In the genomic region with DNA sequence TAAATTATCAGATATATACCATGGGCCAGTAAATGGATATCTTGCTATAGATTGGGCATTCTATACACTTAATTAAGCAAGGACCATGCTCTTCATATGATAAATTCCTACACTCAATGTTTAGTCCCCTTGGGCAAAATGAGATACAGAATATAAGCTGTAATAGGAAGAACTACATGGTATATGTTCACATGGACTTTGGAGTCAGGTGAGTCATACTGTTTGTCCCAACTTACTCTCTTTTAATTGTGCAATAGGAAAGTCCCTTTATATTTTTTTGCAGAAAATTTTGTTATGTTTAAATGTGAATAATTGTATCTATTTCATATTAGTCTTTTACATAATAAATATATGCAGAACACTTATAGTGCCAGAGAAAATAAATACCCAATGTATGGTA, we compare ENCODE assay signal across 23 cellular contexts.
"Had no signal": no experiment of that assay in that cellular context is flagged by ENCODE, and none has a peak within 500 bp of the region (broad histone marks: within the 10 kb centered on the region; RNA-seq: fewer than 3 reads in every experiment).

No MANE protein-coding gene starts in this region.

- ATAC-seq: activated CD8-positive, alpha-beta memory T cell treated with anti-CD3 and anti-CD28 coated beads, Interleukin-2, amount 10 ng/mL, durations not matched to agents 7 days and 5 days; activated CD8-positive, alpha-beta T cell treated with anti-CD3 and anti-CD28 coated beads for 36 hours; gastrocnemius medialis; left cardiac atrium; stimulated activated memory B cell treated with anti-CD40 and anti-IgM and Interleukin-4, amounts not matched to agents 10 μg/mL and 1 μg/mL and 100 μg/mL, for 72 hours had no signal

- H3K36me3 Mint-ChIP-seq: activated CD8-positive, alpha-beta memory T cell treated with anti-CD3 and anti-CD28 coated beads, Interleukin-2, amount 10 ng/mL, durations not matched to agents 7 days and 5 days; activated naive CD4-positive, alpha-beta T cell treated with anti-CD3 and anti-CD28 coated beads, Interleukin-2, amount 10 ng/mL, durations not matched to agents 7 days and 5 days; stimulated activated memory B cell treated with anti-CD40 and anti-IgM and Interleukin-4, amounts not matched to agents 10 μg/mL and 1 μg/mL and 100 μg/mL, for 72 hours had no signal

- DNase-seq: activated CD4-positive, alpha-beta T cell treated with anti-CD3 and anti-CD28 coated beads, Interleukin-2, amount 10 ng/mL, durations not matched to agents 24 days and 14 days; activated CD4-positive, CD25-positive, alpha-beta regulatory T cell; activated CD8-positive, alpha-beta memory T cell treated with anti-CD3 and anti-CD28 coated beads, Interleukin-2, amount 10 ng/mL, durations not matched to agents 7 days and 5 days; activated CD8-positive, alpha-beta T cell treated with anti-CD3 and anti-CD28 coated beads for 36 hours; activated effector memory CD4-positive, alpha-beta T cell treated with anti-CD3 and anti-CD28 coated beads, Interleukin-2, amount 50 U/mL, for 16 hours; activated naive CD4-positive, alpha-beta T cell treated with anti-CD3 and anti-CD28 coated beads, Interleukin-2, amount 10 ng/mL, durations not matched to agents 7 days and 5 days; activated T-cell treated with anti-CD3 and anti-CD28 coated beads for 4 hours; dermis blood vessel endothelial cell; effector CD8-positive, alpha-beta T cell; gastrocnemius medialis; hypothalamus; islet precursor cell; left cardiac atrium; mesenchymal stem cell; occipital lobe; right lobe of liver; stimulated activated CD4-positive, alpha-beta T cell treated with anti-CD3 and anti-CD28 coated beads, Interleukin-15, amount 100 ng/mL, for 24 hours; stomach; T1000; transverse colon had no signal

- H3K4me1 Mint-ChIP-seq: activated CD4-positive, alpha-beta T cell treated with anti-CD3 and anti-CD28 coated beads, Interleukin-2, amount 10 ng/mL, durations not matched to agents 24 days and 14 days; activated CD8-positive, alpha-beta memory T cell treated with anti-CD3 and anti-CD28 coated beads, Interleukin-2, amount 10 ng/mL, durations not matched to agents 7 days and 5 days; activated naive CD4-positive, alpha-beta T cell treated with anti-CD3 and anti-CD28 coated beads, Interleukin-2, amount 10 ng/mL, durations not matched to agents 7 days and 5 days; stimulated activated memory B cell treated with anti-CD40 and anti-IgM and Interleukin-4, amounts not matched to agents 10 μg/mL and 1 μg/mL and 100 μg/mL, for 72 hours had no signal

- H3K4me1 ChIP-seq: gastrocnemius medialis, right lobe of liver, stomach, suprapubic skin had no signal

- H3K4me3 ChIP-seq: gastrocnemius medialis, right lobe of liver, smooth muscle cell, stomach, suprapubic skin, transverse colon had no signal

- H3K27me3 Mint-ChIP-seq: activated CD4-positive, alpha-beta T cell treated with anti-CD3 and anti-CD28 coated beads, Interleukin-2, amount 10 ng/mL, durations not matched to agents 24 days and 14 days; activated CD8-positive, alpha-beta memory T cell treated with anti-CD3 and anti-CD28 coated beads, Interleukin-2, amount 10 ng/mL, durations not matched to agents 7 days and 5 days; activated CD8-positive, alpha-beta T cell treated with anti-CD3 and anti-CD28 coated beads for 36 hours; activated naive CD4-positive, alpha-beta T cell treated with anti-CD3 and anti-CD28 coated beads, Interleukin-2, amount 10 ng/mL, durations not matched to agents 7 days and 5 days; stimulated activated memory B cell treated with anti-CD40 and anti-IgM and Interleukin-4, amounts not matched to agents 10 μg/mL and 1 μg/mL and 100 μg/mL, for 72 hours had no signal

- H3K27me3 ChIP-seq: gastrocnemius medialis, right lobe of liver, stomach, suprapubic skin, transverse colon had no signal

- H3K27ac ChIP-seq: gastrocnemius medialis, right lobe of liver, stomach, suprapubic skin, transverse colon had no signal

- H3K9me3 ChIP-seq: gastrocnemius medialis, right lobe of liver, stomach, suprapubic skin had no signal

- H3K9me3 Mint-ChIP-seq: activated CD4-positive, alpha-beta T cell treated with anti-CD3 and anti-CD28 coated beads, Interleukin-2, amount 10 ng/mL, durations not matched to agents 24 days and 14 days had no signal

- H3K4me3 Mint-ChIP-seq: activated CD4-positive, alpha-beta T cell treated with anti-CD3 and anti-CD28 coated beads, Interleukin-2, amount 10 ng/mL, durations not matched to agents 24 days and 14 days; activated CD8-positive, alpha-beta memory T cell treated with anti-CD3 and anti-CD28 coated beads, Interleukin-2, amount 10 ng/mL, durations not matched to agents 7 days and 5 days; activated CD8-positive, alpha-beta T cell treated with anti-CD3 and anti-CD28 coated beads for 36 hours; activated naive CD4-positive, alpha-beta T cell treated with anti-CD3 and anti-CD28 coated beads, Interleukin-2, amount 10 ng/mL, durations not matched to agents 7 days and 5 days; stimulated activated memory B cell treated with anti-CD40 and anti-IgM and Interleukin-4, amounts not matched to agents 10 μg/mL and 1 μg/mL and 100 μg/mL, for 72 hours had no signal

- H3K4me2 ChIP-seq: smooth muscle cell had no signal

- H3K27ac Mint-ChIP-seq: activated CD4-positive, alpha-beta T cell treated with anti-CD3 and anti-CD28 coated beads, Interleukin-2, amount 10 ng/mL, durations not matched to agents 24 days and 14 days; activated CD8-positive, alpha-beta memory T cell treated with anti-CD3 and anti-CD28 coated beads, Interleukin-2, amount 10 ng/mL, durations not matched to agents 7 days and 5 days; activated CD8-positive, alpha-beta T cell treated with anti-CD3 and anti-CD28 coated beads for 36 hours; activated naive CD4-positive, alpha-beta T cell treated with anti-CD3 and anti-CD28 coated beads, Interleukin-2, amount 10 ng/mL, durations not matched to agents 7 days and 5 days; stimulated activated memory B cell treated with anti-CD40 and anti-IgM and Interleukin-4, amounts not matched to agents 10 μg/mL and 1 μg/mL and 100 μg/mL, for 72 hours had no signal

- H3K36me3 ChIP-seq: gastrocnemius medialis, right lobe of liver, stomach, suprapubic skin, transverse colon had no signal
